In genomic region chr4:83110222-83110945, GRCh38 we compare ENCODE assay signal across 8 cellular contexts. TPM values are rescaled to one million over a fixed set of nuclear protein-coding genes. Genes with fewer than 3 reads are reported as not detected.
DNase-seq lines count a peak whose midpoint lies in the region; ATAC-seq, FAIRE-seq and TF ChIP-seq lines count a peak whose summit lies in the region.

No MANE protein-coding gene starts in this region.

- no peaks in the 10 kb centered on the region for H3K27me3 ChIP-seq in DND-41 (ENCODE audit: insufficient read depth, low read length, poor library complexity)
- no peaks in the 10 kb centered on the region for H3K27me3 ChIP-seq in KMS-11 (ENCODE audit: insufficient read depth, low read depth)

- no peaks in the 10 kb centered on the region for H3K9me3 ChIP-seq in DND-41 (ENCODE audit: insufficient read depth, low read length, severe bottlenecking)

- H3K4me3 ChIP-seq in DND-41 (ENCODE audit: low read depth in 1 of 2, low read length in 2 of 2) (peak overlapping the region; percentile 44 to 62), KMS-11 (IDR thresholded peaks at IDR 0.05; ENCODE audit: insufficient read depth, low read depth, low read length) (no peak overlapping the region)

- peaks cover 2% of the 10 kb centered on the region for H3K27me3 Mint-ChIP-seq in activated T-helper 2 cell treated with anti-CD3 and anti-CD28 coated beads, Interferon-gamma antibody, Interleukin-2, Interleukin-4, amounts not matched to agents 10 μg/mL and 5 μg/mL and 100 μg/mL, durations not matched to agents 14 hours and 24 hours and 36 hours (ENCODE audit: low read depth)
- peaks cover 26% of the 10 kb centered on the region for H3K27me3 Mint-ChIP-seq in neural crest cell (ENCODE audit: low read depth)
- no peaks in the 10 kb centered on the region for H3K27me3 Mint-ChIP-seq in stimulated activated naive CD8-positive, alpha-beta T cell treated with anti-CD3 and anti-CD28 coated beads, Interleukin-15, amount 100 ng/mL, for 72 hours

- H4K20me1 ChIP-seq in DND-41 (ENCODE audit: insufficient read depth, low read length) (no peaks in the 10 kb centered on the region), KMS-11 (ENCODE audit: insufficient read depth) (no peaks in the 10 kb centered on the region)

- ATAC-seq in DND-41 (ENCODE audit: insufficient read depth, low read depth) (peak; percentile 84), GM21737 (IDR thresholded peaks at IDR 0.05; ENCODE audit: unreplicated experiment) (peak; percentile 60)
- ATAC-seq in stimulated activated naive CD8-positive, alpha-beta T cell treated with anti-CD3 and anti-CD28 coated beads, Interleukin-15, amount 100 ng/mL, for 72 hours: peak; percentile 86

- H3K79me2 ChIP-seq in DND-41 (ENCODE audit: insufficient read depth, low read length): peaks cover 34% of the 10 kb centered on the region
- H3K79me2 ChIP-seq in KMS-11 (ENCODE audit: insufficient read depth, low read depth): no peaks in the 10 kb centered on the region

- no peaks in the 10 kb centered on the region for H3K9me3 Mint-ChIP-seq in activated T-helper 2 cell treated with anti-CD3 and anti-CD28 coated beads, Interferon-gamma antibody, Interleukin-2, Interleukin-4, amounts not matched to agents 10 μg/mL and 5 μg/mL and 100 μg/mL, durations not matched to agents 14 hours and 24 hours and 36 hours
- H3K9me3 Mint-ChIP-seq in neural crest cell: no peaks in the 10 kb centered on the region
- H3K9me3 Mint-ChIP-seq in stimulated activated naive CD8-positive, alpha-beta T cell treated with anti-CD3 and anti-CD28 coated beads, Interleukin-15, amount 100 ng/mL, for 72 hours: no peaks in the 10 kb centered on the region

- H3K4me3 Mint-ChIP-seq in activated T-helper 2 cell treated with anti-CD3 and anti-CD28 coated beads, Interferon-gamma antibody, Interleukin-2, Interleukin-4, amounts not matched to agents 10 μg/mL and 5 μg/mL and 100 μg/mL, durations not matched to agents 14 hours and 24 hours and 36 hours (ENCODE audit: low read depth): peak overlapping the region; percentile 84
- H3K4me3 Mint-ChIP-seq in neural crest cell: peak overlapping the region; percentile 93
- H3K4me3 Mint-ChIP-seq in stimulated activated naive CD8-positive, alpha-beta T cell treated with anti-CD3 and anti-CD28 coated beads, Interleukin-15, amount 100 ng/mL, for 72 hours: peak overlapping the region; percentile 85 to 99

- peaks cover 48% of the 10 kb centered on the region for H3K4me1 Mint-ChIP-seq in activated T-helper 2 cell treated with anti-CD3 and anti-CD28 coated beads, Interferon-gamma antibody, Interleukin-2, Interleukin-4, amounts not matched to agents 10 μg/mL and 5 μg/mL and 100 μg/mL, durations not matched to agents 14 hours and 24 hours and 36 hours (ENCODE audit: low read depth)
- H3K4me1 Mint-ChIP-seq in neural crest cell: peaks cover 14% of the 10 kb centered on the region
- H3K4me1 Mint-ChIP-seq in stimulated activated naive CD8-positive, alpha-beta T cell treated with anti-CD3 and anti-CD28 coated beads, Interleukin-15, amount 100 ng/mL, for 72 hours: peaks cover 38% of the 10 kb centered on the region

- H3K27ac ChIP-seq in DND-41 (ENCODE audit: low read length) (peak overlapping the region; percentile 88), KMS-11 (peak overlapping the region; percentile 55)

- H3K4me1 ChIP-seq in DND-41 (ENCODE audit: insufficient read depth, low read length) (peaks cover 61% of the 10 kb centered on the region), KMS-11 (ENCODE audit: low read depth, poor library complexity, severe bottlenecking) (peaks cover 32% of the 10 kb centered on the region)

- H3K9ac ChIP-seq in DND-41 (ENCODE audit: low read depth, low read length) (peak overlapping the region; percentile 69), KMS-11 (peak overlapping the region; percentile 73)

- peaks cover 40% of the 10 kb centered on the region for H3K36me3 Mint-ChIP-seq in activated T-helper 2 cell treated with anti-CD3 and anti-CD28 coated beads, Interferon-gamma antibody, Interleukin-2, Interleukin-4, amounts not matched to agents 10 μg/mL and 5 μg/mL and 100 μg/mL, durations not matched to agents 14 hours and 24 hours and 36 hours (ENCODE audit: low read depth)
- H3K36me3 Mint-ChIP-seq in neural crest cell (ENCODE audit: low read depth): no peaks in the 10 kb centered on the region

- DNase-seq in DND-41: peak; percentile 90
- peak; percentile 48 for DNase-seq in RCC 7860 (ENCODE audit: low spot score)
- DNase-seq in activated T-helper 2 cell treated with anti-CD3 and anti-CD28 coated beads, Interferon-gamma antibody, Interleukin-2, Interleukin-4, amounts not matched to agents 10 μg/mL and 5 μg/mL and 100 μg/mL, durations not matched to agents 14 hours and 24 hours and 36 hours (ENCODE audit: low spot score): peak; percentile 84
- peak; percentile 43 for DNase-seq in fibroblast of the conjunctiva (ENCODE audit: low read depth)
- DNase-seq in neural crest cell (ENCODE audit: low read depth, low spot score): peak; percentile 75
- peak; percentile 90 to 94 for DNase-seq in stimulated activated naive CD8-positive, alpha-beta T cell treated with anti-CD3 and anti-CD28 coated beads, Interleukin-15, amount 100 ng/mL, for 72 hours

- FAIRE-seq in RCC 7860 (lab: Jason Lieb, UNC): no peak

- H2AFZ ChIP-seq in DND-41 (ENCODE audit: low read depth, low read length) (peak overlapping the region; percentile 81), KMS-11 (ENCODE audit: low read depth) (peak overlapping the region; percentile 85)

- H3K36me3 ChIP-seq in DND-41 (ENCODE audit: insufficient read depth, low read length) (peaks cover under 1% of the 10 kb centered on the region; the same call in 1 of the 2 replicates), KMS-11 (ENCODE audit: insufficient read depth) (no peaks in the 10 kb centered on the region)

- H3K4me2 ChIP-seq in DND-41 (ENCODE audit: insufficient read depth, low read length) (peak overlapping the region; percentile 78), KMS-11 (peak overlapping the region; percentile 77)

- intact Hi-C loops in activated T-helper 2 cell treated with anti-CD3 and anti-CD28 coated beads, Interferon-gamma antibody, Interleukin-2, Interleukin-4, amounts not matched to agents 10 μg/mL and 5 μg/mL and 100 μg/mL, durations not matched to agents 14 hours and 24 hours and 36 hours (cut with micrococcal nuclease): loop anchor here (1.0 to 10.0 kb wide), 11 partner anchors 16 to 743 kb away; partner anchors contain the start of genes COQ2, ENOPH1, HELQ and HNRNPDL

- peak overlapping the region; percentile 91 for H3K27ac Mint-ChIP-seq in activated T-helper 2 cell treated with anti-CD3 and anti-CD28 coated beads, Interferon-gamma antibody, Interleukin-2, Interleukin-4, amounts not matched to agents 10 μg/mL and 5 μg/mL and 100 μg/mL, durations not matched to agents 14 hours and 24 hours and 36 hours
- peak overlapping the region; percentile 87 for H3K27ac Mint-ChIP-seq in neural crest cell (ENCODE audit: unreplicated experiment)
- peak overlapping the region; percentile 99 for H3K27ac Mint-ChIP-seq in stimulated activated naive CD8-positive, alpha-beta T cell treated with anti-CD3 and anti-CD28 coated beads, Interleukin-15, amount 100 ng/mL, for 72 hours

- TF ChIP-seq CTCF in DND-41 (IDR thresholded peaks at IDR 0.05; ENCODE audit: borderline replicate concordance, extremely low read depth, low read length, poor library complexity, severe bottlenecking) (peak; percentile 92), KMS-11 (conservative IDR thresholded peaks at IDR 0.05; ENCODE audit: low read depth, low read length) (peak; percentile 82), neural crest cell (conservative IDR thresholded peaks at IDR 0.05) (peak; percentile 71)

RNA-seq across cellular contexts. Expression of gene PLAC8, which starts 4.1 kb away (rescaled TPM):
- 31.5 and 41.8 TPM in 2 replicates for total RNA-seq in activated T-helper 2 cell treated with anti-CD3 and anti-CD28 coated beads, Interferon-gamma antibody, Interleukin-2, Interleukin-4, amounts not matched to agents 10 μg/mL and 5 μg/mL and 100 μg/mL, durations not matched to agents 14 hours and 24 hours and 36 hours
- total RNA-seq in neural crest cell: 0.40 and 0.57 TPM in 2 replicates

Comparison
In these comparisons a context has a peak if more than half of its experiments do, and no peak if none do; other contexts are left out.
1. RNA of gene PLAC8, which starts 4.1 kb away (total RNA-seq): 31.5 to 41.8 TPM in activated T-helper 2 cell treated with anti-CD3 and anti-CD28 coated beads, Interferon-gamma antibody, Interleukin-2, Interleukin-4, amounts not matched to agents 10 μg/mL and 5 μg/mL and 100 μg/mL, durations not matched to agents 14 hours and 24 hours and 36 hours; 0.40 to 0.57 TPM in neural crest cell; every median in the first group is over 10 times any median in the second.
2. Peak in every context shown above with its lines, with median percentiles within 50 percentile points of each other: ATAC-seq, DNase-seq, CTCF ChIP-seq, H3K27ac Mint-ChIP-seq and H3K4me3 Mint-ChIP-seq.